Comparison of ENCODE assay signal across 33 cellular contexts in the genomic region with DNA sequence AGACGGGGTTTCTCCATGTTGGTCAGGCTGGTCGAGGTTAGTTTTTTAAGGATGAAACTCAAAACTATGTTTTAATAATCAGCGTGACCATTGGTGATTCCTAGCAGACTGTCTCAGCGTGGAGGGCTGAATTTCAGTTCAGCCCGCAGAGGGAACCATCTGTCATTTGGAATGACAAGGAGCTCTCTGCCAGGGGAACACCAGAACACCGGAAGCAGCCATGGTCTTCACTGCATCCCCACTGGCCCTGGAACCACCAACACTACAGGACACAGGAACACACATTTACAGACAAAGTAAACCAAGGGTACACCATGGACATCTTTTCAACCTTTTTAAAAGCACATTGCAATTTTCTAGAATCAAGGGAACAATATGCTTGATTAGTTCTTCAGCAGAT.
"Had no signal": no experiment of that assay in that cellular context is flagged by ENCODE, and none has a peak within 500 bp of the region (broad histone marks: within the 10 kb centered on the region; RNA-seq: fewer than 3 reads in every experiment).

No MANE protein-coding gene starts in this region.

- H3K4me3 ChIP-seq: adrenal gland, body of pancreas, breast epithelium had no signal

- H3K27ac ChIP-seq: adrenal gland, body of pancreas, brain microvascular endothelial cell, breast epithelium, VCaP had no signal

- ATAC-seq: activated CD8-positive, alpha-beta T cell treated with anti-CD3 and anti-CD28 coated beads for 36 hours; activated naive CD4-positive, alpha-beta T cell treated with anti-CD3 and anti-CD28 coated beads, Interleukin-2, amount 50 U/mL, for 72 hours; activated T-cell treated with anti-CD3 and anti-CD28 coated beads, Interleukin-2, amount 50 U/mL, for 4 hours; activated T-cell treated with anti-CD3 and anti-CD28 coated beads, Interleukin-2, amount 50 U/mL, for 72 hours; activated T-helper 17 cell treated with anti-CD3 and anti-CD28 coated beads, Interleukin-2, amount 50 U/mL, for 72 hours; body of pancreas had no signal

- H3K36me3 ChIP-seq: adrenal gland, brain microvascular endothelial cell, breast epithelium had no signal

- H3K9me3 ChIP-seq: adrenal gland, body of pancreas, breast epithelium had no signal

- DNase-seq: activated B cell treated with CpG ODN at 0.5 μM for 24 hours; activated CD4-positive, alpha-beta memory T cell treated with anti-CD3 and anti-CD28 coated beads for 36 hours; activated CD4-positive, alpha-beta T cell treated with anti-CD3 and anti-CD28 coated beads for 4 hours; activated CD4-positive, alpha-beta T cell treated with anti-CD3 and anti-CD28 coated beads, Interleukin-2, amount 10 ng/mL, durations not matched to agents 24 days and 14 days; activated CD4-positive, alpha-beta T cell treated with anti-CD3 and anti-CD28 coated beads, Interleukin-2, amount 50 U/mL, for 1 hour; activated CD4-positive, alpha-beta T cell treated with anti-CD3 and anti-CD28 coated beads, Interleukin-2, amount 50 U/mL, for 4 hours; activated CD4-positive, CD25-positive, alpha-beta regulatory T cell treated with anti-CD3 and anti-CD28 coated beads, Interleukin-2, amount 50 U/mL, for 72 hours; activated CD8-positive, alpha-beta memory T cell treated with anti-CD3 and anti-CD28 coated beads, Interleukin-2, amount 50 U/mL, for 4 hours; activated CD8-positive, alpha-beta T cell treated with anti-CD3 and anti-CD28 coated beads for 36 hours; activated effector memory CD4-positive, alpha-beta T cell treated with anti-CD3 and anti-CD28 coated beads, Interleukin-2, amount 50 U/mL, for 16 hours; activated gamma-delta T cell treated with Interleukin-2 at 50 U/mL for 16 hours; activated naive CD4-positive, alpha-beta T cell; activated naive CD4-positive, alpha-beta T cell treated with anti-CD3 and anti-CD28 coated beads for 36 hours; activated naive CD4-positive, alpha-beta T cell treated with anti-CD3 and anti-CD28 coated beads, Interleukin-2, amount 50 U/mL, for 16 hours; activated naive CD8-positive, alpha-beta T cell treated with anti-CD3 and anti-CD28 coated beads for 36 hours; activated T-cell treated with anti-CD3 and anti-CD28 coated beads for 4 hours; activated T-cell treated with anti-CD3 and anti-CD28 coated beads, Interleukin-2, amount 50 U/mL, for 1 hour; activated T-cell treated with anti-CD3 and anti-CD28 coated beads, Interleukin-2, amount 50 U/mL, for 4 hours; activated T-cell treated with anti-CD3 and anti-CD28 coated beads, Interleukin-2, amount 50 U/mL, for 72 hours; adrenal gland; amniotic stem cell; aorta; body of pancreas; brain microvascular endothelial cell; central memory CD4-positive, alpha-beta T cell; cerebellar nuclear complex; T-helper 1 cell; T-helper 2 cell; T-helper 9 cell had no signal

- H3K27me3 ChIP-seq: adrenal gland, body of pancreas, brain microvascular endothelial cell, breast epithelium had no signal

- H3K4me1 ChIP-seq: adrenal gland, body of pancreas, breast epithelium had no signal
